Comparison of ENCODE assay signal across 23 cellular contexts in genomic region chr2:45182667-45183620, GRCh38.
DNase-seq lines count a peak whose midpoint lies in the region; ATAC-seq, FAIRE-seq and TF ChIP-seq lines count a peak whose summit lies in the region.
"Had no signal": no experiment of that assay in that cellular context is flagged by ENCODE, and none has a peak within 500 bp of the region (broad histone marks: within the 10 kb centered on the region; RNA-seq: fewer than 3 reads in every experiment).

No MANE protein-coding gene starts in this region.

- H3K23ac ChIP-seq in IMR-90 (ENCODE audit: low read depth, low read length) = no peak overlapping the region

- peaks cover 11% of the 10 kb centered on the region for H3K27me3 ChIP-seq in IMR-90 (ENCODE audit: control insufficient read depth, insufficient read depth, low read length)
- no peaks in the 10 kb centered on the region for H3K27me3 ChIP-seq in astrocyte (ENCODE audit: insufficient read depth, low read length)
- no peaks in the 10 kb centered on the region for H3K27me3 ChIP-seq in skeletal muscle satellite cell (ENCODE audit: control insufficient read depth, insufficient read depth, low read length)
- H3K27me3 ChIP-seq: gastrocnemius medialis, vagina had no signal

- no peak overlapping the region for H4K91ac ChIP-seq in IMR-90 (ENCODE audit: insufficient read depth, low read depth, low read length)

- H3K4me1 Mint-ChIP-seq in astrocyte (ENCODE audit: low read depth, unreplicated experiment) = peaks cover 22% of the 10 kb centered on the region
- H3K4me1 Mint-ChIP-seq: activated CD4-positive, alpha-beta T cell treated with anti-CD3 and anti-CD28 coated beads, Interleukin-2, amount 10 ng/mL, durations not matched to agents 7 days and 5 days; activated naive CD8-positive, alpha-beta T cell treated with anti-CD3 and anti-CD28 coated beads, Interleukin-2, amount 10 ng/mL, durations not matched to agents 7 days and 5 days; CD8-positive, alpha-beta memory T cell; stimulated activated memory B cell treated with anti-CD40 and anti-IgM and Interleukin-4, amounts not matched to agents 10 μg/mL and 1 μg/mL and 100 μg/mL, for 72 hours had no signal

- H4K8ac ChIP-seq in IMR-90 (ENCODE audit: low read depth in 2 of 2, low read length in 2 of 2) = no peak overlapping the region

- H4K20me1 ChIP-seq in IMR-90 (ENCODE audit: insufficient read depth, low read length) (no peaks in the 10 kb centered on the region), astrocyte (ENCODE audit: insufficient read depth, low read length) (no peaks in the 10 kb centered on the region)

- FAIRE-seq in astrocyte (lab: Jason Lieb, UNC) = no peak
- FAIRE-seq: GM12891, HepG2 had no signal

- dilution Hi-C loops in IMR-90 (cut with HindIII; ENCODE audit: low sequenced_read_pairs, unreplicated experiment) = no loop called here

- no peaks in the 10 kb centered on the region for H3K79me2 ChIP-seq in astrocyte (ENCODE audit: insufficient read depth, low read length)

- no peak overlapping the region for H2BK15ac ChIP-seq in IMR-90 (ENCODE audit: low read depth, low read length)

- peaks cover 4% of the 10 kb centered on the region for H3K9me3 Mint-ChIP-seq in astrocyte (ENCODE audit: unreplicated experiment)
- H3K9me3 Mint-ChIP-seq: activated CD4-positive, alpha-beta T cell treated with anti-CD3 and anti-CD28 coated beads, Interleukin-2, amount 10 ng/mL, durations not matched to agents 7 days and 5 days; activated naive CD8-positive, alpha-beta T cell treated with anti-CD3 and anti-CD28 coated beads, Interleukin-2, amount 10 ng/mL, durations not matched to agents 7 days and 5 days; CD8-positive, alpha-beta memory T cell; stimulated activated memory B cell treated with anti-CD40 and anti-IgM and Interleukin-4, amounts not matched to agents 10 μg/mL and 1 μg/mL and 100 μg/mL, for 72 hours had no signal

- H3K36me3 ChIP-seq in IMR-90 (ENCODE audit: control insufficient read depth, insufficient read depth, low read length) (no peaks in the 10 kb centered on the region), astrocyte (ENCODE audit: insufficient read depth, low read length) (no peaks in the 10 kb centered on the region), skeletal muscle satellite cell (ENCODE audit: insufficient read depth, low read length) (no peaks in the 10 kb centered on the region)
- H3K36me3 ChIP-seq: gastrocnemius medialis, vagina had no signal

- intact Hi-C loops in IMR-90 (cut with micrococcal nuclease) = no loop called here

- no TSS peak for BruUV-seq in IMR-90 (replicated peaks; lab: Mats Ljungman, UMichigan)

- H3K27me3 Mint-ChIP-seq in astrocyte (ENCODE audit: low read depth, unreplicated experiment) = no peaks in the 10 kb centered on the region

- no peak overlapping the region for H3K4me2 ChIP-seq in IMR-90 (ENCODE audit: low read depth, low read length)
- H3K4me2 ChIP-seq in astrocyte (ENCODE audit: low read length) = no peak overlapping the region
- H3K4me2 ChIP-seq in skeletal muscle satellite cell (ENCODE audit: low read length) = peak overlapping the region; percentile 18
- H3K4me2 ChIP-seq: smooth muscle cell had no signal

- H3K4me3 Mint-ChIP-seq in astrocyte (ENCODE audit: unreplicated experiment) = no peak overlapping the region
- H3K4me3 Mint-ChIP-seq: activated CD4-positive, alpha-beta T cell treated with anti-CD3 and anti-CD28 coated beads, Interleukin-2, amount 10 ng/mL, durations not matched to agents 7 days and 5 days; activated naive CD8-positive, alpha-beta T cell treated with anti-CD3 and anti-CD28 coated beads, Interleukin-2, amount 10 ng/mL, durations not matched to agents 7 days and 5 days; brain; CD8-positive, alpha-beta memory T cell; stimulated activated memory B cell treated with anti-CD40 and anti-IgM and Interleukin-4, amounts not matched to agents 10 μg/mL and 1 μg/mL and 100 μg/mL, for 72 hours had no signal

- H4K5ac ChIP-seq in IMR-90 (ENCODE audit: low read depth, low read length) = no peak overlapping the region

- H3K27ac Mint-ChIP-seq in astrocyte (ENCODE audit: unreplicated experiment) = no peak overlapping the region
- H3K27ac Mint-ChIP-seq: activated CD4-positive, alpha-beta T cell treated with anti-CD3 and anti-CD28 coated beads, Interleukin-2, amount 10 ng/mL, durations not matched to agents 7 days and 5 days; activated naive CD8-positive, alpha-beta T cell treated with anti-CD3 and anti-CD28 coated beads, Interleukin-2, amount 10 ng/mL, durations not matched to agents 7 days and 5 days; CD8-positive, alpha-beta memory T cell; stimulated activated memory B cell treated with anti-CD40 and anti-IgM and Interleukin-4, amounts not matched to agents 10 μg/mL and 1 μg/mL and 100 μg/mL, for 72 hours had no signal

- 0 out of 2 replicates have a peak, but pooled peaks cover 12% of the 10 kb centered on the region for H3K9me1 ChIP-seq in IMR-90 (ENCODE audit: insufficient read depth, low read length)

- CTCF ChIA-PET in IMR-90 (lab: Yijun Ruan, JAX) = no interaction called here

- no peak overlapping the region for H2BK20ac ChIP-seq in IMR-90 (ENCODE audit: low read depth, low read length)

- H3K56ac ChIP-seq in IMR-90 (ENCODE audit: extremely low read depth, insufficient read depth, low read length) = no peak overlapping the region

- no peak overlapping the region for H3K4me3 ChIP-seq in IMR-90 (ENCODE audit: insufficient read depth, low read depth, low read length)
- H3K4me3 ChIP-seq in astrocyte (ENCODE audit: insufficient read depth, low read depth, low read length) = no peak overlapping the region
- no peak overlapping the region for H3K4me3 ChIP-seq in skeletal muscle satellite cell (ENCODE audit: low read length)
- H3K4me3 ChIP-seq: gastrocnemius medialis, smooth muscle cell, vagina had no signal

- POLR2A ChIA-PET in IMR-90 (lab: Charles Lee; ENCODE audit: unreplicated experiment) = no interaction called here

- H2AK5ac ChIP-seq in IMR-90 (ENCODE audit: low read depth, low read length) = peak overlapping the region; percentile 46; the same call in 1 of the 2 replicates

- H2AK9ac ChIP-seq in IMR-90 (replicated peaks; ENCODE audit: low read depth, low read length, poor library complexity) = no peak overlapping the region

- no peaks in the 10 kb centered on the region for H3K79me1 ChIP-seq in IMR-90 (ENCODE audit: low read depth in 1 of 2, low read length in 2 of 2)

- TF ChIP-seq CTCF in IMR-90 (conservative IDR thresholded peaks at IDR 0.05; ENCODE audit: low read depth, low read length) (no peak), astrocyte (IDR thresholded peaks at IDR 0.05; ENCODE audit: insufficient read depth, low read depth, low read length) (no peak)

- no peak overlapping the region for H3K4ac ChIP-seq in IMR-90 (ENCODE audit: low read depth, low read length)

- H3K9ac ChIP-seq in IMR-90 (ENCODE audit: low read depth, low read length) (no peak overlapping the region), astrocyte (ENCODE audit: low read length) (no peak overlapping the region), skeletal muscle satellite cell (ENCODE audit: low read depth, low read length) (peak overlapping the region; percentile 8)

- no peak overlapping the region for H3K18ac ChIP-seq in IMR-90 (ENCODE audit: low read depth, low read length)

- H2BK5ac ChIP-seq in IMR-90 (ENCODE audit: low read depth, low read length, poor library complexity, severe bottlenecking) = no peak overlapping the region

- H3K4me1 ChIP-seq in IMR-90 (ENCODE audit: control insufficient read depth, insufficient read depth, low read length) (peaks cover 15% of the 10 kb centered on the region), astrocyte (ENCODE audit: insufficient read depth, low read length) (peaks cover 26% of the 10 kb centered on the region), skeletal muscle satellite cell (ENCODE audit: control insufficient read depth, insufficient read depth, low read length) (peaks cover 62% of the 10 kb centered on the region)
- H3K4me1 ChIP-seq: gastrocnemius medialis, vagina had no signal

- ATAC-seq in IMR-90 (ENCODE audit: low read depth) (no peak), HG02610 (IDR thresholded peaks at IDR 0.05; ENCODE audit: unreplicated experiment) (no peak)
- ATAC-seq: gastrocnemius medialis; HepG2; stimulated activated memory B cell treated with anti-CD40 and anti-IgM and Interleukin-4, amounts not matched to agents 10 μg/mL and 1 μg/mL and 100 μg/mL, for 72 hours had no signal

- no peaks in the 10 kb centered on the region for H3K9me3 ChIP-seq in IMR-90 (ENCODE audit: control insufficient read depth, insufficient read depth, low read length)
- H3K9me3 ChIP-seq in astrocyte (ENCODE audit: insufficient read depth, low read depth, low read length) = no peaks in the 10 kb centered on the region
- H3K9me3 ChIP-seq in skeletal muscle satellite cell (replicated peaks; ENCODE audit: low read length) = no peaks in the 10 kb centered on the region
- H3K9me3 ChIP-seq: gastrocnemius medialis, vagina had no signal

- no peak overlapping the region for H3K14ac ChIP-seq in IMR-90 (replicated peaks; ENCODE audit: low read depth, low read length)

- no peak for TF ChIP-seq RAD21 in IMR-90 (IDR thresholded peaks at IDR 0.05; ENCODE audit: low read length)

- no peak overlapping the region for H2BK120ac ChIP-seq in IMR-90 (ENCODE audit: low read depth, low read length)

- H3K27ac ChIP-seq in IMR-90 (ENCODE audit: insufficient read depth, low read length) = no peak overlapping the region
- no peak overlapping the region for H3K27ac ChIP-seq in astrocyte (ENCODE audit: low read depth, low read length)
- H3K27ac ChIP-seq: gastrocnemius medialis, vagina had no signal

- TF ChIP-seq POLR2A in IMR-90 (IDR thresholded peaks at IDR 0.05; ENCODE audit: low read depth, low read length) = no peak

- no peaks in the 10 kb centered on the region for H3K36me3 Mint-ChIP-seq in astrocyte (ENCODE audit: low read depth, unreplicated experiment)
- H3K36me3 Mint-ChIP-seq: activated naive CD8-positive, alpha-beta T cell treated with anti-CD3 and anti-CD28 coated beads, Interleukin-2, amount 10 ng/mL, durations not matched to agents 7 days and 5 days; brain; CD8-positive, alpha-beta memory T cell; stimulated activated memory B cell treated with anti-CD40 and anti-IgM and Interleukin-4, amounts not matched to agents 10 μg/mL and 1 μg/mL and 100 μg/mL, for 72 hours had no signal

- 30% methylated on average over 2 of the region's 12 CpGs; no CpG with 5 or more reads in 1 of the 2 experiments for WGBS in IMR-90 (ENCODE audit: extremely low coverage in 2 of 2, insufficient read length in 1 of 2), 2 experiments

- peak overlapping the region; percentile 46 for H2AFZ ChIP-seq in IMR-90 (replicated peaks; ENCODE audit: low read length, poor library complexity)
- no peak overlapping the region for H2AFZ ChIP-seq in astrocyte (ENCODE audit: low read depth, low read length)

- DNase-seq in IMR-90 (no peak), astrocyte (ENCODE audit: low read depth) (peak; percentile 55), fibroblast of peridontal ligament (ENCODE audit: extremely low read depth) (peak; percentile 87), NCI-H345 (lab: John Stamatoyannopoulos, UW) (no peak), kidney tubule cell (ENCODE audit: low spot score) (no peak)
- DNase-seq: activated CD4-positive, alpha-beta T cell treated with anti-CD3 and anti-CD28 coated beads, Interleukin-2, amount 10 ng/mL, durations not matched to agents 7 days and 5 days; activated naive CD8-positive, alpha-beta T cell treated with anti-CD3 and anti-CD28 coated beads, Interleukin-2, amount 10 ng/mL, durations not matched to agents 7 days and 5 days; AML-193; CD8-positive, alpha-beta memory T cell; cortex of kidney; DMS79; gastrocnemius medialis; islet precursor cell; NCI-H1417 treated with DMSO at 0.1 percent for 48 hours; T-helper 2 cell had no signal

- in situ Hi-C loops in IMR-90 (cut with MboI; ENCODE audit: low sequenced_read_pairs) = no loop called here

Comparison
In these comparisons a context has a peak if more than half of its experiments do, and no peak if none do; other contexts are left out.
1. DNase-seq: peak in astrocyte (single experiment) and fibroblast of peridontal ligament (single experiment); none in IMR-90 (single experiment), NCI-H345 (single experiment) and kidney tubule cell (single experiment).